ENCODE assay signal across 9 cellular contexts in genomic region chr20:44069203-44069931, GRCh38.
DNase-seq lines count a peak whose midpoint lies in the region; ATAC-seq, FAIRE-seq and TF ChIP-seq lines count a peak whose summit lies in the region.
"Had no signal": no experiment of that assay in that cellular context is flagged by ENCODE, and none has a peak within 500 bp of the region (broad histone marks: within the 10 kb centered on the region; RNA-seq: fewer than 3 reads in every experiment).

No MANE protein-coding gene starts in this region.

- DNase-seq in KG1 (lab: John Stamatoyannopoulos, UW), result peak; percentile 14
- DNase-seq in activated T-cell treated with anti-CD3 and anti-CD28 coated beads for 48 hours (ENCODE audit: low read depth), result peak; percentile 43
- DNase-seq in small intestine, result peak; percentile 44
- no peak for DNase-seq in uterus
- no peak for DNase-seq in putamen (ENCODE audit: low spot score)
- DNase-seq in cerebellar nuclear complex (lab: John Stamatoyannopoulos, UW), result no peak

- H3K9me3 ChIP-seq in small intestine (ENCODE audit: control insufficient read depth, low read depth) (no peaks in the 10 kb centered on the region), uterus (no peaks in the 10 kb centered on the region)

- WGBS in small intestine, 3 donors, result 67 to 76% (median 67%) methylated on average over 26 of the region's 26 CpGs

- ATAC-seq in GM18909 (IDR thresholded peaks at IDR 0.05; ENCODE audit: poor library complexity, unreplicated experiment) (peak; percentile 69), HG03045 (IDR thresholded peaks at IDR 0.05; ENCODE audit: unreplicated experiment) (no peak)

- H3K4me1 ChIP-seq in small intestine (ENCODE audit: control insufficient read depth in 2 of 2, insufficient read depth in 1 of 2, low read depth in 1 of 2, low read length in 1 of 2) (no peaks in the 10 kb centered on the region), uterus (no peaks in the 10 kb centered on the region)

- no peak overlapping the region for H3K4me3 ChIP-seq in small intestine (ENCODE audit: low read depth in 1 of 2, low read length in 2 of 2)
- no peak overlapping the region for H3K4me3 ChIP-seq in uterus
- H3K4me3 ChIP-seq: dorsolateral prefrontal cortex had no signal

- no peak for TF ChIP-seq POLR2A in uterus (IDR thresholded peaks at IDR 0.05)

- intact Hi-C loops in uterus (cut with DNase I; ENCODE audit: low total_unique reads), result no loop called here

- no peak for TF ChIP-seq CTCF in uterus (IDR thresholded peaks at IDR 0.05)

- no peak for FAIRE-seq in small intestine (lab: Jason Lieb, UNC)

- H3K27me3 ChIP-seq in small intestine (ENCODE audit: control insufficient read depth in 2 of 2, insufficient read depth in 2 of 2, low read length in 2 of 2) (no peaks in the 10 kb centered on the region), uterus (no peaks in the 10 kb centered on the region)
- H3K27me3 ChIP-seq: dorsolateral prefrontal cortex had no signal

- H3K27ac ChIP-seq in small intestine (ENCODE audit: low read depth in 1 of 2, low read length in 1 of 2) (peak overlapping the region in 1 of 2 donors; percentile 63), uterus (no peak overlapping the region)

- H3K36me3 ChIP-seq in small intestine (ENCODE audit: control insufficient read depth in 2 of 2, insufficient read depth in 2 of 2, low read length in 2 of 2), result no peaks in the 10 kb centered on the region
- H3K36me3 ChIP-seq in uterus, result no peaks in the 10 kb centered on the region

Comparison
In these comparisons a context has a peak if more than half of its experiments do, and no peak if none do; other contexts are left out.
1. DNase-seq: peak in KG1 (single experiment), activated T-cell treated with anti-CD3 and anti-CD28 coated beads for 48 hours (single experiment) and small intestine (single experiment); none in uterus (0 of 2), putamen (single experiment) and cerebellar nuclear complex (0 of 2).